8 cellular contexts compared by ENCODE assay signal in the genomic region with DNA sequence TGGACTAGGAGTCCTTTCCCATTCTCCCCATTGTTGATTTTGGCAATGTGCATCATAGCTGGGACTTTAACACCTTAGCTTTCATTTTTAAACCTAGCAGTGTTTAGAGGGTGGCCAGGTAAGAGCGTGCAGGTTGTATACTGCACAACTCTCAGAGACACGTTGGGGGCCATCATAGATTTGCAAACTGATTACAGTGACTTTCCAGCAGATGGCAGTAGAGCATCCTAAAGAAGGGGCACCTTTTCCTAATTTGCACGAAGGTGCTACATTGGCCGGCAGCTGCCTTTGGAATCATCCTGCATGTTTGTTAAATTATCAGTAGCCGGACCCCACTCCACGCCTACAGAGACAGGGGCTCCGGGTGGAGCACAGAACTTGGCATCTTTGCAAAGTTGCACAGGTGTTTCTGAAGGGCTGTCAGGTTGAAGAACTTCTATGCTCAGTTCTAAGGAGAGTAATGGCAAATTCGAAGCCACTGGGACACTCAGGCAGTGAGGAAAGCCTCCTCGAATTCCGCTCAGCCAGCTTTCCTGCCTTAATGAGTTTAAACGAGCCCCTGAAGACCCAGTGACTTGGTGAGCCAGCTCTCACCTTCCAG. TPM values are rescaled to one million over a fixed set of nuclear protein-coding genes. Genes with fewer than 3 reads are reported as not detected.
DNase-seq lines count a peak whose midpoint lies in the region; ATAC-seq and TF ChIP-seq lines count a peak whose summit lies in the region.

No MANE protein-coding gene starts in this region.

- H3K4me3 ChIP-seq in GM12864 (ENCODE audit: low read depth, low read length) (no peak overlapping the region), fibroblast of villous mesenchyme (ENCODE audit: low read depth, low read length) (no peak overlapping the region)

- intact Hi-C loops in activated CD4-positive, alpha-beta T cell treated with anti-CD3 and anti-CD28 coated beads, Interleukin-2, amount 10 ng/mL, durations not matched to agents 24 days and 14 days (cut with micrococcal nuclease), result loop anchor here (1.0 kb wide), 1 partner anchor 109 kb away; no protein-coding TSS in a partner anchor

- no peaks in the 10 kb centered on the region for H3K4me1 Mint-ChIP-seq in activated CD4-positive, alpha-beta T cell treated with anti-CD3 and anti-CD28 coated beads, Interleukin-2, amount 10 ng/mL, durations not matched to agents 24 days and 14 days

- H3K4me3 Mint-ChIP-seq in activated CD4-positive, alpha-beta T cell treated with anti-CD3 and anti-CD28 coated beads, Interleukin-2, amount 10 ng/mL, durations not matched to agents 24 days and 14 days, result no peak overlapping the region

- H3K9me3 Mint-ChIP-seq in activated CD4-positive, alpha-beta T cell treated with anti-CD3 and anti-CD28 coated beads, Interleukin-2, amount 10 ng/mL, durations not matched to agents 24 days and 14 days, result no peaks in the 10 kb centered on the region

- DNase-seq in AG20443 (ENCODE audit: low spot score), result peak; percentile 76
- DNase-seq in GM12864 (ENCODE audit: low read depth), result no peak
- peak; percentile 34 for DNase-seq in NCI-H2107 treated with DMSO at 0.1 percent for 48 hours (lab: John Stamatoyannopoulos, UW; ENCODE audit: unreplicated experiment)
- peak; percentile 86 for DNase-seq in activated CD4-positive, alpha-beta T cell treated with anti-CD3 and anti-CD28 coated beads, Interleukin-2, amount 10 ng/mL, durations not matched to agents 24 days and 14 days
- peak; percentile 47 for DNase-seq in fibroblast of villous mesenchyme (ENCODE audit: low read depth)
- peak; percentile 50 for DNase-seq in retina

- no peak overlapping the region for H3K27ac Mint-ChIP-seq in activated CD4-positive, alpha-beta T cell treated with anti-CD3 and anti-CD28 coated beads, Interleukin-2, amount 10 ng/mL, durations not matched to agents 24 days and 14 days

- peak; percentile 78 for TF ChIP-seq CTCF in GM12864 (IDR thresholded peaks at IDR 0.05; ENCODE audit: low read depth, low read length, missing control alignments)
- peak; percentile 74 for TF ChIP-seq CTCF in fibroblast of villous mesenchyme (IDR thresholded peaks at IDR 0.05; ENCODE audit: insufficient read depth, low read depth, low read length)

- no peaks in the 10 kb centered on the region for H3K36me3 Mint-ChIP-seq in activated CD4-positive, alpha-beta T cell treated with anti-CD3 and anti-CD28 coated beads, Interleukin-2, amount 10 ng/mL, durations not matched to agents 24 days and 14 days (ENCODE audit: low read depth)

- H3K27me3 Mint-ChIP-seq in activated CD4-positive, alpha-beta T cell treated with anti-CD3 and anti-CD28 coated beads, Interleukin-2, amount 10 ng/mL, durations not matched to agents 24 days and 14 days, result peaks cover 2% of the 10 kb centered on the region

- no peak for ATAC-seq in GM21528 (IDR thresholded peaks at IDR 0.05; ENCODE audit: low FRiP score, unreplicated experiment)
- ATAC-seq in HG03095 (IDR thresholded peaks at IDR 0.05; ENCODE audit: unreplicated experiment), result no peak

RNA-seq across cellular contexts. Expression of a gene that starts 7.7 kb away (rescaled TPM):
- total RNA-seq in activated CD4-positive, alpha-beta T cell treated with anti-CD3 and anti-CD28 coated beads, Interleukin-2, amount 10 ng/mL, durations not matched to agents 24 days and 14 days, result not detected in 2 replicates
- total RNA-seq in fibroblast of villous mesenchyme, result not detected in 2 replicates

RNA-seq across cellular contexts. Expression of a gene that starts 13.7 kb away (rescaled TPM):
- total RNA-seq in activated CD4-positive, alpha-beta T cell treated with anti-CD3 and anti-CD28 coated beads, Interleukin-2, amount 10 ng/mL, durations not matched to agents 24 days and 14 days, result 11.2 and 11.4 TPM in 2 replicates
- 2.9 and 3.5 TPM in 2 replicates for total RNA-seq in fibroblast of villous mesenchyme
